9 cellular contexts compared by ENCODE assay signal in the genomic region with DNA sequence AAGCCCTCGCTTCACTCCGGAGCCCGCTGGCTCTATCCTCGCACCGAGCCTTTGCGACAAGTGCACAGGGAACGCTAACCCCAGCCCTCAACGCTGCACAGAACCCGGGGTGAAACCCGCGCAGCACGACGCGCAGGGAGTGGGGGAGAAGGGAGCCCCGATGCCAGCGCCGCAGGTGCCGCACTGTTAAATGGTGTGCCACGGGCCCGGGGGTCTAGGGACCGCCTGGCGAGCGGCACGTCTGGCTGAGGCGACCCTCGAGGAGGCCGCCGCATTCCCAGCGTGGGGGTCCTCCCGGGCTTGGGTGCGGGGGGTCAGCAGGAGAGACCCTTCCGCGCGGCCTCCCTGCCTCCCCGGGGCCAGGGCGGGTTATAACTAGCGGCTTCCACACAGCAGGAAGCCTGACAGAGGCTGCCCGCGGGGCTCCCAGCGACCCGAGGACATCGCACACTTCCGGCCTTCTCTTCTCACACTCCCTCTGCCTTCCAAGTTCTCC. TPM values are rescaled to one million over a fixed set of nuclear protein-coding genes. Genes with fewer than 3 reads are reported as not detected.
DNase-seq lines count a peak whose midpoint lies in the region; ATAC-seq and TF ChIP-seq lines count a peak whose summit lies in the region.
"Had no signal": no experiment of that assay in that cellular context is flagged by ENCODE, and none has a peak within 500 bp of the region (broad histone marks: within the 10 kb centered on the region; RNA-seq: fewer than 3 reads in every experiment).

No MANE protein-coding gene starts in this region.

- 4 to 9% (median 9%) methylated on average over 38 to 43 of the region's 43 CpGs for WGBS in psoas muscle, 3 donors

- H3K27ac ChIP-seq in fibroblast of lung (ENCODE audit: insufficient read depth, low read length) (no peak overlapping the region), psoas muscle (peak overlapping the region; percentile 73)

- POLR2A ChIA-PET in activated CD8-positive, alpha-beta T cell treated with anti-CD3 and anti-CD28 coated beads, Interleukin-2, amount 10 ng/mL, durations not matched to agents 7 days and 5 days (lab: Charles Lee): no interaction called here

- peak overlapping the region; percentile 45 for H3K4me3 ChIP-seq in AG09309 (ENCODE audit: control insufficient read depth, low read depth, low read length)
- H3K4me3 ChIP-seq in fibroblast of lung (replicated peaks in 1 of 4; ENCODE audit: control extremely low read depth in 1 of 4, insufficient read depth in 1 of 4, low read depth in 3 of 4, low read length in 4 of 4): peak overlapping the region; percentile 51 to 67 (median 56)
- H3K4me3 ChIP-seq in psoas muscle: peak overlapping the region; percentile 71

- H3K4me1 ChIP-seq in fibroblast of lung (ENCODE audit: control insufficient read depth, extremely low read depth, insufficient read depth, low read length) (peaks cover 18% of the 10 kb centered on the region), psoas muscle (peaks cover 17% of the 10 kb centered on the region)

- H3K27me3 ChIP-seq in fibroblast of lung (ENCODE audit: control insufficient read depth, insufficient read depth, low read length) (no peaks in the 10 kb centered on the region), psoas muscle (ENCODE audit: insufficient read depth in 3 of 3, low read length in 2 of 3) (no peaks in the 10 kb centered on the region)

- no peaks in the 10 kb centered on the region for H4K20me1 ChIP-seq in fibroblast of lung (ENCODE audit: control insufficient read depth, extremely low read depth, insufficient read depth, low read length)

- ATAC-seq in GM19324 (IDR thresholded peaks at IDR 0.05; ENCODE audit: low FRiP score, unreplicated experiment) (peak; percentile 21), HG03442 (IDR thresholded peaks at IDR 0.05; ENCODE audit: unreplicated experiment) (peak; percentile 14), psoas muscle (peak; percentile 4 to 33 (median 11))
- peak; percentile 56 for ATAC-seq in activated CD8-positive, alpha-beta T cell treated with anti-CD3 and anti-CD28 coated beads, Interleukin-2, amount 10 ng/mL, durations not matched to agents 7 days and 5 days

- H3K4me1 Mint-ChIP-seq in activated CD8-positive, alpha-beta T cell treated with anti-CD3 and anti-CD28 coated beads, Interleukin-2, amount 10 ng/mL, durations not matched to agents 7 days and 5 days (ENCODE audit: low read depth): peaks cover 20% of the 10 kb centered on the region

- H3K27ac Mint-ChIP-seq in activated CD8-positive, alpha-beta T cell treated with anti-CD3 and anti-CD28 coated beads, Interleukin-2, amount 10 ng/mL, durations not matched to agents 7 days and 5 days: peak overlapping the region; percentile 90

- no peaks in the 10 kb centered on the region for H3K27me3 Mint-ChIP-seq in activated CD8-positive, alpha-beta T cell treated with anti-CD3 and anti-CD28 coated beads, Interleukin-2, amount 10 ng/mL, durations not matched to agents 7 days and 5 days (ENCODE audit: low read depth)

- H3K36me3 ChIP-seq in fibroblast of lung (ENCODE audit: control insufficient read depth, insufficient read depth, low read length) (no peaks in the 10 kb centered on the region), psoas muscle (ENCODE audit: insufficient read depth in 1 of 2, low read depth in 1 of 2) (no peaks in the 10 kb centered on the region)

- CTCF ChIA-PET in activated CD8-positive, alpha-beta T cell treated with anti-CD3 and anti-CD28 coated beads, Interleukin-2, amount 10 ng/mL, durations not matched to agents 7 days and 5 days (lab: Charles Lee): interaction anchor here (1.3 to 16.0 kb wide), 4 partner anchors 20 to 146 kb away, joined by 4 to 491 read pairs (median 49); no protein-coding TSS in a partner anchor

- TF ChIP-seq CTCF in AG09309 (IDR thresholded peaks at IDR 0.05; ENCODE audit: control insufficient read depth, insufficient read depth, low read depth, low read length, missing control alignments) (no peak), fibroblast of lung (conservative IDR thresholded peaks at IDR 0.05 in 1 of 2, IDR thresholded peaks at IDR 0.05 in 1 of 2; ENCODE audit: low read depth in 1 of 2, low read length in 2 of 2) (no peak), psoas muscle (IDR thresholded peaks at IDR 0.05) (no peak)

- no peak for DNase-seq in AG09309 (ENCODE audit: low read depth)
- DNase-seq in activated CD8-positive, alpha-beta T cell treated with anti-CD3 and anti-CD28 coated beads, Interleukin-2, amount 10 ng/mL, durations not matched to agents 7 days and 5 days: peak; percentile 57
- DNase-seq in fibroblast of lung (ENCODE audit: low read depth in 2 of 2): no peak
- DNase-seq in psoas muscle: peak; percentile 54 to 73
- DNase-seq in D341Med (ENCODE audit: low spot score): no peak
- DNase-seq in cerebellar nuclear complex (lab: John Stamatoyannopoulos, UW): no peak

- peak overlapping the region; percentile 86 for H3K4me3 Mint-ChIP-seq in activated CD8-positive, alpha-beta T cell treated with anti-CD3 and anti-CD28 coated beads, Interleukin-2, amount 10 ng/mL, durations not matched to agents 7 days and 5 days

- peak overlapping the region; percentile 62 for H3K9ac ChIP-seq in fibroblast of lung (ENCODE audit: insufficient read depth, low read length)

- peak overlapping the region; percentile 85 for H2AFZ ChIP-seq in fibroblast of lung (ENCODE audit: low read length)

- no peaks in the 10 kb centered on the region for H3K79me2 ChIP-seq in fibroblast of lung (ENCODE audit: control insufficient read depth, insufficient read depth, low read length)

- H3K36me3 Mint-ChIP-seq in activated CD8-positive, alpha-beta T cell treated with anti-CD3 and anti-CD28 coated beads, Interleukin-2, amount 10 ng/mL, durations not matched to agents 7 days and 5 days (ENCODE audit: low read depth): no peaks in the 10 kb centered on the region

- no peaks in the 10 kb centered on the region for H3K9me3 ChIP-seq in fibroblast of lung (ENCODE audit: control insufficient read depth, insufficient read depth, low read depth, low read length)
- no peaks in the 10 kb centered on the region for H3K9me3 ChIP-seq in psoas muscle

- peak overlapping the region; percentile 98 for H3K4me2 ChIP-seq in fibroblast of lung (ENCODE audit: extremely low read depth, insufficient read depth, low read length)

- intact Hi-C loops in psoas muscle (cut with DNase I): loop anchor here (1.0 to 5.0 kb wide), 2 partner anchors 144 to 241 kb away; no protein-coding TSS in a partner anchor

- no peaks in the 10 kb centered on the region for H3K9me3 Mint-ChIP-seq in activated CD8-positive, alpha-beta T cell treated with anti-CD3 and anti-CD28 coated beads, Interleukin-2, amount 10 ng/mL, durations not matched to agents 7 days and 5 days (ENCODE audit: insufficient read depth)

RNA-seq across cellular contexts. Expression of a gene that starts 23.8 kb away (rescaled TPM):
- total RNA-seq in activated CD8-positive, alpha-beta T cell treated with anti-CD3 and anti-CD28 coated beads, Interleukin-2, amount 10 ng/mL, durations not matched to agents 7 days and 5 days: not detected
- total RNA-seq in fibroblast of lung: not detected in 2 replicates
- not detected in 2 replicates for polyA plus RNA-seq in fibroblast of lung
- polyA plus RNA-seq in fibroblast of lung (2012): not detected in 2 replicates
- not detected in 2 replicates for polyA minus RNA-seq in fibroblast of lung (ENCODE audit: low replicate concordance)
- total RNA-seq in psoas muscle: not detected
- not detected for polyA plus RNA-seq in psoas muscle
- total RNA-seq: pulmonary artery endothelial cell had no signal

Comparison
In these comparisons a context has a peak if more than half of its experiments do, and no peak if none do; other contexts are left out.
1. DNase-seq: peak in activated CD8-positive, alpha-beta T cell treated with anti-CD3 and anti-CD28 coated beads, Interleukin-2, amount 10 ng/mL, durations not matched to agents 7 days and 5 days (single experiment) and psoas muscle (2 of 2); none in AG09309 (single experiment), fibroblast of lung (0 of 2), D341Med (single experiment) and cerebellar nuclear complex (0 of 2).
2. Peak in every context shown above with its lines, with median percentiles within 50 percentile points of each other: H3K4me3 ChIP-seq and ATAC-seq.